ENCODE assay signal across 22 cellular contexts in the genomic region with DNA sequence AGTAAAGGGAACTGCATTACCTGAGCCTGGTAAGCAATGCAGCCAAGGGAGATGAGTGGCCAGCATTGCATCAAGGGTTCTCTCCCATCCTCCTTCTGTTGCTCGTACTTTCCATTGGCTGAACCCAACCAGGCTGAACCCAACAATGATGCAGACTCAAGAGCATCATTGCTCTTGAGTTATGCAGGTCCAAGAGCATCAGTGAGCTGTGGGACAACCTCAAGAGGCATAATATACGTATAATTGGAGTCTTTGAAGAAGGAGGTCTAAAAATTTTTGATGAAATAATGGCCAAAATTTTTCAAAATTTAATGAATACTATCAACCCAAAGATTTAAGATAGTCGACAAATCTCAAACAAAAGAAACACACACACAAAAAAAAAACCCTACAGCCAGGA.
A peak's percentile ranks its signal among the peaks of the same experiment; 100 is the strongest.
DNase-seq lines count a peak whose midpoint lies in the region; ATAC-seq and TF ChIP-seq lines count a peak whose summit lies in the region.
"Had no signal": no experiment of that assay in that cellular context is flagged by ENCODE, and none has a peak within 500 bp of the region (broad histone marks: within the 10 kb centered on the region; RNA-seq: fewer than 3 reads in every experiment).

No MANE protein-coding gene starts in this region.

- in situ Hi-C loops in astrocyte of the spinal cord (cut with HindIII; ENCODE audit: low sequenced_read_pairs) = no loop called here

- H3K27ac ChIP-seq in temporal lobe (ENCODE audit: low read depth, low read length) = peak overlapping the region; percentile 56
- H3K27ac ChIP-seq: 22Rv1, BLaER1, KMS-11 had no signal

- ATAC-seq in HG03460 (IDR thresholded peaks at IDR 0.05; ENCODE audit: unreplicated experiment) = no peak
- ATAC-seq: GM23338, Right ventricle myocardium inferior had no signal

- DNase-seq in DMS53 (lab: John Stamatoyannopoulos, UW) (peak; percentile 54), DMS53 treated with DMSO at 0.1 percent for 48 hours (lab: John Stamatoyannopoulos, UW; ENCODE audit: unreplicated experiment) (no peak), astrocyte of the spinal cord (ENCODE audit: low read depth, low spot score) (peak; percentile 20), fibroblast of gingiva (ENCODE audit: low read depth) (peak; percentile 1), putamen (ENCODE audit: low spot score) (no peak), anterior cingulate cortex (lab: John Stamatoyannopoulos, UW) (no peak)
- DNase-seq: ACHN; Caco-2; CD4-positive, alpha-beta T cell; IMR-90; NCI-H1105; NCI-H2081; NCI-H446 treated with DMSO at 0.1 percent for 48 hours; NCI-H526 treated with DMSO at 0.1 percent for 48 hours had no signal

- H3K4me3 ChIP-seq in astrocyte of the spinal cord (ENCODE audit: low read depth, low read length) = no peak overlapping the region
- H3K4me3 ChIP-seq: BLaER1, GM23338, HAP-1 had no signal

- no peak for TF ChIP-seq CTCF in astrocyte of the spinal cord (IDR thresholded peaks at IDR 0.05; ENCODE audit: low read depth, low read length)

Comparison
In these comparisons a context has a peak if more than half of its experiments do, and no peak if none do; other contexts are left out.
1. DNase-seq: peak in DMS53 (single experiment), astrocyte of the spinal cord (single experiment) and fibroblast of gingiva (single experiment); none in DMS53 treated with DMSO at 0.1 percent for 48 hours (single experiment), putamen (single experiment) and anterior cingulate cortex (0 of 58).